7 cellular contexts compared by ENCODE assay signal in the genomic region with DNA sequence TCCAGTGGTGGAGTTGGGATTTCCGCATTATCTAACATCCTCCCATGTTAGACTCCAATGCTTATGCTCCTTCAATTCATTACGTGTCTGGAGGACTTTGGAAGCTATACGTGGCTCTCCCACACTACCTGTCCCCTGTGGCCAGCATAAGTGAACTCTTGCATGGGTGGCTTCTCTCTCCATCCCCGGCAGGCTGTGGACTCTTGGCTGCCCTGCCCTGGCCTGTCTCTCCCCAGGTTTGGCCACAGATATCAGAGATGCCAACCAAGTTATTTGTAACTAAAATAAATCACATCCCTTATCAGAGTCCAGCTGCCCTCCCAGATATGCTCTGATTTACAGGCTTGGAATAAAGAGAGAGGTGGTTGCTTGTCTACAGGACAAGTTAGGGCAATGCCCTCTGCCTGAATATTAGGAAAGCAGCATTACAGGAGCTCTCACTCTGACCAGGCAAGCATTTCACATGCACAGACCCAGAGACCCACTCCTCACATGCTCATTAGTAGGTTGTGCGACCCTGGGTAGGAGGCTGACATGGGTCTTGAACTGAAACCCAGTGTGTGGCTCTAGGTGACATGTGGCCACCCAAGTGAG. TPM values are rescaled to one million over a fixed set of nuclear protein-coding genes. Genes with fewer than 3 reads are reported as not detected.
DNase-seq lines count a peak whose midpoint lies in the region; ATAC-seq and TF ChIP-seq lines count a peak whose summit lies in the region.

No MANE protein-coding gene starts in this region.

- H3K9ac ChIP-seq in smooth muscle cell (ENCODE audit: low read depth) = no peak overlapping the region

- no peak for ATAC-seq in GM21619 (IDR thresholded peaks at IDR 0.05; ENCODE audit: unreplicated experiment)

- H3K36me3 ChIP-seq in OCI-LY7 (ENCODE audit: insufficient read depth, low read length) (no peaks in the 10 kb centered on the region), smooth muscle cell (ENCODE audit: low read depth) (no peaks in the 10 kb centered on the region)
- H3K36me3 ChIP-seq in effector memory CD4-positive, alpha-beta T cell (ENCODE audit: control insufficient read depth, insufficient read depth, low read length) = peaks cover 20% of the 10 kb centered on the region

- no peaks in the 10 kb centered on the region for H3K27me3 ChIP-seq in effector memory CD4-positive, alpha-beta T cell (replicated peaks; ENCODE audit: control insufficient read depth, insufficient read depth, low read length, poor library complexity, severe bottlenecking)
- no peaks in the 10 kb centered on the region for H3K27me3 ChIP-seq in smooth muscle cell (ENCODE audit: low read depth)

- no peaks in the 10 kb centered on the region for H3K79me2 ChIP-seq in OCI-LY7 (ENCODE audit: insufficient read depth, low read depth, low read length)
- peaks cover 34% of the 10 kb centered on the region for H3K79me2 ChIP-seq in smooth muscle cell (ENCODE audit: low read depth)

- H4K20me1 ChIP-seq in OCI-LY7 (ENCODE audit: insufficient read depth, low read length) = no peaks in the 10 kb centered on the region
- H4K20me1 ChIP-seq in smooth muscle cell (ENCODE audit: low read depth) = peaks cover 8% of the 10 kb centered on the region

- peak overlapping the region; percentile 57; the same call in 1 of the 2 replicates for H2AFZ ChIP-seq in OCI-LY7 (ENCODE audit: low read length)
- no peak overlapping the region for H2AFZ ChIP-seq in smooth muscle cell (ENCODE audit: low read depth)

- H3K27ac ChIP-seq in OCI-LY7 (ENCODE audit: low read depth, low read length, poor library complexity, severe bottlenecking) (peak overlapping the region; percentile 38), smooth muscle cell (ENCODE audit: low read depth) (peak overlapping the region; percentile 55)
- H3K27ac ChIP-seq in effector memory CD4-positive, alpha-beta T cell (ENCODE audit: insufficient read depth, low read length, poor library complexity, severe bottlenecking) = peak overlapping the region; percentile 85

- WGBS in smooth muscle cell (ENCODE audit: low lambda C conversion rate) = 92% methylated on average over 5 of the region's 5 CpGs

- no TSS peak for BruUV-seq in OCI-LY7 (replicated peaks; lab: Mats Ljungman, UMichigan)

- H3K4me2 ChIP-seq in OCI-LY7 (ENCODE audit: low read length) (peak overlapping the region; percentile 60), smooth muscle cell (peak overlapping the region; percentile 94)

- H3F3A ChIP-seq in smooth muscle cell (ENCODE audit: low read depth) = no peaks in the 10 kb centered on the region

- no peaks in the 10 kb centered on the region for H3K9me2 ChIP-seq in OCI-LY7 (ENCODE audit: insufficient read depth, low read length)

- DNase-seq in GM12864 (ENCODE audit: low read depth) = no peak
- no peak for DNase-seq in OCI-LY7 (ENCODE audit: low spot score)
- DNase-seq in effector memory CD4-positive, alpha-beta T cell = no peak
- no peak for DNase-seq in smooth muscle cell (lab: John Stamatoyannopoulos, UW; ENCODE audit: unreplicated experiment)
- no peak for DNase-seq in GM19238 (ENCODE audit: insufficient read length, low spot score)
- no peak for DNase-seq in NAMALWA (ENCODE audit: low spot score)

- POLR2A ChIA-PET in OCI-LY7 (lab: Charles Lee) = interaction anchor here (0.8 to 1.5 kb wide), 3 partner anchors 9 to 96 kb away, joined by 3 to 5 read pairs (median 4); no protein-coding TSS in a partner anchor

- no peaks in the 10 kb centered on the region for H3K9me3 ChIP-seq in OCI-LY7 (ENCODE audit: low read length)
- H3K9me3 ChIP-seq in effector memory CD4-positive, alpha-beta T cell (ENCODE audit: control insufficient read depth, low read length) = no peaks in the 10 kb centered on the region
- H3K9me3 ChIP-seq in smooth muscle cell (replicated peaks; ENCODE audit: low read depth) = no peaks in the 10 kb centered on the region

- CTCF ChIA-PET in OCI-LY7 (lab: Charles Lee; ENCODE audit: unreplicated experiment) = interaction anchor here (1.1 kb wide), 1 partner anchor 25 kb away, joined by 3 read pairs; no protein-coding TSS in a partner anchor

- TF ChIP-seq CTCF in GM12864 (IDR thresholded peaks at IDR 0.05; ENCODE audit: low read depth, low read length, missing control alignments) (no peak), OCI-LY7 (conservative IDR thresholded peaks at IDR 0.05; ENCODE audit: low read length) (no peak), smooth muscle cell (IDR thresholded peaks at IDR 0.05; ENCODE audit: borderline replicate concordance, insufficient read depth, poor library complexity, severe bottlenecking) (no peak)

- peaks cover 28% of the 10 kb centered on the region for H3K4me1 ChIP-seq in OCI-LY7 (ENCODE audit: insufficient read depth, low read length, poor library complexity, severe bottlenecking)
- H3K4me1 ChIP-seq in effector memory CD4-positive, alpha-beta T cell (ENCODE audit: control insufficient read depth, insufficient read depth, low read length, poor library complexity, severe bottlenecking) = peaks cover 53% of the 10 kb centered on the region
- H3K4me1 ChIP-seq in smooth muscle cell (ENCODE audit: low read depth) = peaks cover 12% of the 10 kb centered on the region

- H3K4me3 ChIP-seq in GM12864 (ENCODE audit: low read depth, low read length) (peak overlapping the region; percentile 90), OCI-LY7 (ENCODE audit: low read depth, low read length, poor library complexity, severe bottlenecking) (no peak overlapping the region), smooth muscle cell (no peak overlapping the region)
- H3K4me3 ChIP-seq in effector memory CD4-positive, alpha-beta T cell (ENCODE audit: insufficient read depth, low read depth, low read length, poor library complexity, severe bottlenecking) = peak overlapping the region; percentile 85

- intact Hi-C loops in OCI-LY7 (cut with micrococcal nuclease; ENCODE audit: unreplicated experiment) = loop anchor here (1.0 to 2.0 kb wide), 5 partner anchors 24 to 95 kb away; no protein-coding TSS in a partner anchor

RNA-seq across cellular contexts. Expression of gene CD44, which starts 4.6 kb away (rescaled TPM):
- total RNA-seq in OCI-LY7 (2014; rRNA removed; shearing (Covaris generic)) = not detected in 2 replicates
- total RNA-seq in OCI-LY7 (2022) (0.07 and 0.55 TPM in 2 replicates), smooth muscle cell (143 and 248 TPM in 2 replicates)
- polyA plus RNA-seq in smooth muscle cell = 116 and 174 TPM in 2 replicates

Comparison
In these comparisons a context has a peak if more than half of its experiments do, and no peak if none do; other contexts are left out.
1. H3K4me3 ChIP-seq: peak in GM12864 (single experiment) and effector memory CD4-positive, alpha-beta T cell (single experiment); none in OCI-LY7 (single experiment) and smooth muscle cell (single experiment).
2. RNA of gene CD44, which starts 4.6 kb away (total RNA-seq): 143 to 248 TPM in smooth muscle cell; 0.07 to 0.55 TPM in OCI-LY7; every median in the first group is over 10 times any median in the second.
3. Peak in every context shown above with its lines, with median percentiles within 50 percentile points of each other: H3K27ac ChIP-seq.